In genomic region chr5:115855959-115856358, GRCh38 we compare ENCODE assay signal across 1 cellular context.
TF ChIP-seq lines count a peak whose summit lies in the region.

No MANE protein-coding gene starts in this region.

TF ChIP-seq in HepG2, 621 proteins besides CTCF, POLR2A, EP300 and RAD21:
- TF ChIP-seq CEBPB (IDR thresholded peaks at IDR 0.05; ENCODE audit: borderline replicate concordance, low read depth, low read length) (peak; percentile 13; the same call in 1 of the 2 replicates), ZSCAN9 (CRISPR knock-in tag; IDR thresholded peaks at IDR 0.05; ENCODE audit: borderline replicate concordance) (no peak), CC2D1A (CRISPR knock-in tag; IDR thresholded peaks at IDR 0.05) (no peak)
